ENCODE assay signal across 17 cellular contexts in the genomic region with DNA sequence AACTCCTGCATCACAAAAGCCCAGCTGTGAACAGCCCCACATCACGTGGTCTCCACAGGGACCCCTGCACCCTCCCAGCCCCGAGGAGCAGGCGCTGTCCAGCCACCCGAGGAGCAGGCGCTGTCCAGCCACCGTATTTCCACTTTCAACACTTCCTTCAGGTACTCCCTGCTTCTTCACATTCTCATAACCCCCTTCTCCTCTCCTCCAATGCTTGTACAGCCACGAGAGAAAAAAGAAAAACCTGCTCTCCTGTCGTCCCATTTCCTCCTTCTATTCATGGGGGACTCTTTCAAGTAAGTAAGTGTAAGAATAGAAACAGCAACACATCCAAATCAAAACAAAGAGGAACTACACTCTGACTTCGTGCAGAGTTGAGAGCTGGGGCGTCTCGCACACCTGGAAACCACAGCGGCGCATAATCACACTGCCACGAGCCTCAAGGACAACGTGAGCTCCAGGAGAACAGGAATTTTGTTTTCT. TPM values are rescaled to one million over a fixed set of nuclear protein-coding genes. Genes with fewer than 3 reads are reported as not detected.
DNase-seq lines count a peak whose midpoint lies in the region; ATAC-seq, FAIRE-seq and TF ChIP-seq lines count a peak whose summit lies in the region.
"Had no signal": no experiment of that assay in that cellular context is flagged by ENCODE, and none has a peak within 500 bp of the region (broad histone marks: within the 10 kb centered on the region; RNA-seq: fewer than 3 reads in every experiment).

No MANE protein-coding gene starts in this region.

- CTCF ChIA-PET in SK-N-SH (lab: Yijun Ruan, JAX) (interaction anchor here (3.3 kb wide), 1 partner anchor 11 kb away, joined by 12 read pairs; a partner anchor contains a TSS), K562 (lab: Yijun Ruan, JAX; ENCODE audit: low intra/inter-chr PET ratio) (no interaction called here)

- H4K20me1 ChIP-seq in SK-N-SH (ENCODE audit: insufficient read depth) (peaks cover 98% of the 10 kb centered on the region), K562 (replicated peaks; ENCODE audit: control insufficient read depth, insufficient read depth, low read length) (no peaks in the 10 kb centered on the region)

- no peaks in the 10 kb centered on the region for H3K9me3 ChIP-seq in SK-N-SH
- H3K9me3 ChIP-seq in K562 (replicated peaks; ENCODE audit: control insufficient read depth, insufficient read depth, low read depth, low read length): no peaks in the 10 kb centered on the region
- peaks cover 0 to 9% (median 2%) of the 10 kb centered on the region in 8 donors for H3K9me3 ChIP-seq in spleen
- H3K9me3 ChIP-seq: gastrocnemius medialis had no signal

- FAIRE-seq in K562 (lab: Jason Lieb, UNC): no peak
- FAIRE-seq: A204.1 had no signal

- intact Hi-C loops in K562 (cut with micrococcal nuclease) (no loop called here), spleen (cut with DNase I; ENCODE audit: low total_unique reads) (no loop called here)

- in situ Hi-C loops in K562 (cut with MboI): no loop called here

- H3K4me1 ChIP-seq in SK-N-SH (ENCODE audit: control insufficient read depth in 1 of 2, insufficient read depth in 2 of 2, low read depth in 1 of 2, low read length in 1 of 2) (peaks cover 0 to 6% of the 10 kb centered on the region in 2 experiments; a peak in 1 of 4 replicates), K562 (replicated peaks in 1 of 2; ENCODE audit: control insufficient read depth in 2 of 2, insufficient read depth in 2 of 2, low read length in 2 of 2) (peaks cover 0 to 5% of the 10 kb centered on the region in 2 experiments; a peak in 3 of 5 replicates), spleen (peaks cover 3 to 48% (median 36%) of the 10 kb centered on the region in 6 donors)

- H3K4me2 ChIP-seq in SK-N-SH (no peak overlapping the region), K562 (ENCODE audit: insufficient read depth, low read length) (no peak overlapping the region)

- H3K27ac ChIP-seq in SK-N-SH (ENCODE audit: low read depth in 2 of 2, low read length in 1 of 2): no peak overlapping the region
- H3K27ac ChIP-seq in K562 (ENCODE audit: extremely low read depth, low read depth, low read length): no peak overlapping the region
- peak overlapping the region in 1 of 8 donors; percentile 21 for H3K27ac ChIP-seq in spleen

- H2AFZ ChIP-seq in SK-N-SH (ENCODE audit: low read depth): no peak overlapping the region
- no peak overlapping the region for H2AFZ ChIP-seq in K562 (ENCODE audit: low read depth, low read length)

- DNase-seq in SK-N-SH: no peak
- DNase-seq in K562 (ENCODE audit: extremely low read depth in 1 of 4, low spot score in 3 of 4): no peak
- peak; percentile 64 for DNase-seq in spleen
- DNase-seq in HPDE6-E6E7 (ENCODE audit: extremely low spot score): no peak
- DNase-seq in activated naive CD4-positive, alpha-beta T cell treated with anti-CD3 and anti-CD28 coated beads, Interleukin-2, amount 50 U/mL, for 16 hours: no peak
- DNase-seq: activated CD4-positive, alpha-beta T cell treated with anti-CD3 and anti-CD28 coated beads, Interleukin-2, amount 10 ng/mL, durations not matched to agents 7 days and 5 days; activated naive CD4-positive, alpha-beta T cell treated with Interleukin-2 at 50 U/mL for 16 hours; DMS79; gastrocnemius medialis; HCEC 1CT; NCI-H82; stimulated activated CD4-positive, alpha-beta T cell treated with anti-CD3 and anti-CD28 coated beads, Interleukin-1b, Interleukin-23, amount 100 ng/mL, for 48 hours had no signal

- H3K9ac ChIP-seq in SK-N-SH: no peak overlapping the region
- H3K9ac ChIP-seq in K562 (ENCODE audit: insufficient read depth in 1 of 2, low read depth in 2 of 2, low read length in 2 of 2): no peak overlapping the region; a peak in 1 of 4 replicates

- no peak for ATAC-seq in SK-N-SH treated with all-trans-retinoic acid at 6 μM for 48 hours
- peak; percentile 48 for ATAC-seq in HG02870 (IDR thresholded peaks at IDR 0.05; ENCODE audit: unreplicated experiment)
- ATAC-seq in K562: no peak
- no peak for ATAC-seq in GM18519 (IDR thresholded peaks at IDR 0.05; ENCODE audit: low FRiP score, unreplicated experiment)
- ATAC-seq: gastrocnemius medialis had no signal

- POLR2A ChIA-PET in SK-N-SH (lab: Yijun Ruan, JAX) (no interaction called here), K562 (lab: Yijun Ruan, JAX) (interaction anchor here (0.7 kb wide), 1 partner anchor 18 kb away, joined by 4 read pairs; no protein-coding TSS in a partner anchor)

- TF ChIP-seq EP300 in SK-N-SH (IDR thresholded peaks at IDR 0.05; ENCODE audit: borderline replicate concordance in 1 of 2, low read depth in 1 of 2, low read length in 1 of 2) (no peak), K562 (IDR thresholded peaks at IDR 0.05; ENCODE audit: low read length) (no peak)

- no peak for TF ChIP-seq CTCF in SK-N-SH (IDR thresholded peaks at IDR 0.05)
- TF ChIP-seq CTCF in K562 (IDR thresholded peaks at IDR 0.05 in 2 of 3, conservative IDR thresholded peaks at IDR 0.05 in 1 of 3; ENCODE audit: insufficient read depth in 2 of 3, low read depth in 1 of 3, low read length in 3 of 3): no peak
- no peak for TF ChIP-seq CTCF in spleen (IDR thresholded peaks at IDR 0.05 in 8 of 11, conservative IDR thresholded peaks at IDR 0.05 in 3 of 11)

- H3K9me2 ChIP-seq in SK-N-SH: no peaks in the 10 kb centered on the region

- no peaks in the 10 kb centered on the region for H3F3A ChIP-seq in SK-N-SH (replicated peaks; ENCODE audit: insufficient read depth)

- H3K36me3 ChIP-seq in SK-N-SH (replicated peaks in 1 of 2; ENCODE audit: control insufficient read depth in 1 of 2, insufficient read depth in 2 of 2, low read length in 1 of 2) (peaks cover 7 to 22% of the 10 kb centered on the region in 2 experiments), K562 (ENCODE audit: control insufficient read depth, insufficient read depth, low read length) (no peaks in the 10 kb centered on the region), spleen (peaks cover 0 to 19% (median 5%) of the 10 kb centered on the region in 6 donors)
- H3K36me3 ChIP-seq: gastrocnemius medialis had no signal

- H3K4me3 ChIP-seq in SK-N-SH (ENCODE audit: low read depth in 2 of 2, low read length in 1 of 2) (no peak overlapping the region), K562 (no peak overlapping the region), spleen (peak overlapping the region in 1 of 8 donors; percentile 24)
- H3K4me3 ChIP-seq: gastrocnemius medialis had no signal

- no peaks in the 10 kb centered on the region for H3K9me1 ChIP-seq in K562 (ENCODE audit: control insufficient read depth, insufficient read depth, low read length)

- TF ChIP-seq RAD21 in SK-N-SH (IDR thresholded peaks at IDR 0.05; ENCODE audit: low read length) (no peak), K562 (CRISPR knock-in tag; conservative IDR thresholded peaks at IDR 0.05 in 1 of 2, IDR thresholded peaks at IDR 0.05 in 1 of 2) (no peak)

- TF ChIP-seq POLR2A in K562 (conservative IDR thresholded peaks at IDR 0.05): no peak
- TF ChIP-seq POLR2A in spleen (IDR thresholded peaks at IDR 0.05): no peak

- WGBS in SK-N-SH (ENCODE audit: low lambda C conversion rate): 91% methylated on average over 15 of the region's 15 CpGs
- 39% methylated on average over 10 of the region's 15 CpGs for WGBS in K562 (ENCODE audit: insufficient coverage, low coverage, missing lambda C conversion rate)
- 7 to 16% (median 11%) methylated on average over 15 of the region's 15 CpGs for WGBS in spleen, 5 donors

- H3K27me3 ChIP-seq in SK-N-SH (ENCODE audit: insufficient read depth) (no peaks in the 10 kb centered on the region), K562 (ENCODE audit: control insufficient read depth in 2 of 2, insufficient read depth in 2 of 2, low read length in 2 of 2) (no peaks in the 10 kb centered on the region), spleen (replicated peaks in 1 of 7) (no peaks in the 10 kb centered on the region)
- H3K27me3 ChIP-seq: gastrocnemius medialis had no signal

- H3K79me2 ChIP-seq in SK-N-SH (ENCODE audit: insufficient read depth) (peaks cover 100% of the 10 kb centered on the region), K562 (ENCODE audit: control insufficient read depth, insufficient read depth, low read length) (peaks cover 16% of the 10 kb centered on the region; the same call in 2 of the 3 replicates)

- no TSS peak for BruUV-seq in K562 (replicated peaks; lab: Mats Ljungman, UMichigan)

RNA-seq across cellular contexts. Expression of a gene that starts 11.9 kb away (rescaled TPM):
- polyA plus RNA-seq in SK-N-SH (2012; rRNA removed) (59.7 and 61.6 TPM in 2 replicates), K562 (2011; rRNA removed) (19.5 and 22.9 TPM in 2 replicates), K562 (2014; fragmentation: Illumina TruSeq; extraction: Trizol) (16.5 and 17.0 TPM in 2 replicates), K562 (2014; fragmentation: Nextera tagmentation; extraction: Ambion mirVana) (under 1 TPM; 0.07 to 0.25 TPM), K562 (2014; rRNA removed) (13.9 and 15.0 TPM in 2 replicates), spleen (10 to 100 TPM in 2 of 3 donors, 1 to 10 TPM in 1; 6.4 to 22.6 (median 10.1) TPM)
- 30.0 and 41.9 TPM in 2 replicates for polyA plus RNA-seq in SK-N-SH (2012; cell fraction: cytosol; rRNA removed)
- polyA plus RNA-seq in SK-N-SH (2012; cell fraction: nucleus; rRNA removed): 160 and 189 TPM in 2 replicates
- 119 and 196 TPM in 2 replicates for total RNA-seq in K562 (2011; cell fraction: chromatin; rRNA removed; ENCODE audit: low replicate concordance)
- total RNA-seq in K562 (2011; cell fraction: nucleolus; rRNA removed): 64.6 and 73.0 TPM in 2 replicates
- 59.7 and 71.4 TPM in 2 replicates for total RNA-seq in K562 (2011; cell fraction: nucleoplasm; rRNA removed)
- total RNA-seq in K562 (2014; rRNA removed) (12.6 and 15.1 TPM in 2 replicates), K562 (2014; rRNA removed; fragmentation: Illumina TruSeq; extraction: Trizol) (8.8 and 9.0 TPM in 2 replicates), K562 (2015; rRNA removed; fragmentation: Illumina TruSeq; extraction: Trizol) (8.7 and 9.7 TPM in 2 replicates), K562 (2021) (19.6 and 24.3 TPM in 2 replicates), spleen (10 to 100 TPM; 40.2 to 94.5 (median 79.6) TPM)
- 11.9 and 18.9 TPM in 2 replicates for polyA plus RNA-seq in K562 (2011; cell fraction: cytosol; rRNA removed)
- 48.6 and 73.5 TPM in 2 replicates for polyA plus RNA-seq in K562 (2011; cell fraction: nucleus; rRNA removed)
- 17.6 and 18.7 TPM in 2 replicates for polyA plus RNA-seq in K562 (2012)
- polyA minus RNA-seq in K562 (2011; rRNA and poly(A)+ RNA removed): 18.5 and 26.6 TPM in 2 replicates
- 21.0 and 21.4 TPM in 2 replicates for polyA minus RNA-seq in K562 (2011; cell fraction: cytosol; rRNA and poly(A)+ RNA removed)
- 22.5 and 33.5 TPM in 2 replicates for polyA minus RNA-seq in K562 (2011; cell fraction: nucleus; rRNA and poly(A)+ RNA removed)

RNA-seq across cellular contexts. Expression of a gene that starts 38.6 kb away (rescaled TPM):
- polyA plus RNA-seq in SK-N-SH (2012; rRNA removed): not detected in 2 replicates
- not detected in 2 replicates for polyA plus RNA-seq in SK-N-SH (2012; cell fraction: cytosol; rRNA removed)
- not detected in 2 replicates for polyA plus RNA-seq in SK-N-SH (2012; cell fraction: nucleus; rRNA removed)
- not detected in 2 replicates for total RNA-seq in K562 (2011; cell fraction: chromatin; rRNA removed; ENCODE audit: low replicate concordance)
- total RNA-seq in K562 (2011; cell fraction: nucleolus; rRNA removed): not detected in 2 replicates
- total RNA-seq in K562 (2011; cell fraction: nucleoplasm; rRNA removed): not detected in 2 replicates
- total RNA-seq in K562 (2014; rRNA removed): not detected in 2 replicates
- total RNA-seq in K562 (2014; rRNA removed; fragmentation: Illumina TruSeq; extraction: Trizol): not detected in 2 replicates
- not detected in 2 replicates for total RNA-seq in K562 (2015; rRNA removed; fragmentation: Illumina TruSeq; extraction: Trizol)
- not detected in 2 replicates for total RNA-seq in K562 (2021)
- polyA plus RNA-seq in K562 (2011; rRNA removed): not detected in 2 replicates
- 0.30 TPM in 1 of 2 replicates, not detected in the other for polyA plus RNA-seq in K562 (2011; cell fraction: cytosol; rRNA removed)
- not detected in 2 replicates for polyA plus RNA-seq in K562 (2011; cell fraction: nucleus; rRNA removed)
- polyA plus RNA-seq in K562 (2012): not detected in 2 replicates
- polyA plus RNA-seq in K562 (2014; fragmentation: Illumina TruSeq; extraction: Trizol): not detected in 2 replicates
- not detected for polyA plus RNA-seq in K562 (2014; fragmentation: Nextera tagmentation; extraction: Ambion mirVana)
- not detected in 2 replicates for polyA plus RNA-seq in K562 (2014; rRNA removed)
- not detected in 2 replicates for polyA minus RNA-seq in K562 (2011; rRNA and poly(A)+ RNA removed)
- polyA minus RNA-seq in K562 (2011; cell fraction: cytosol; rRNA and poly(A)+ RNA removed): not detected in 2 replicates
- not detected in 2 replicates for polyA minus RNA-seq in K562 (2011; cell fraction: nucleus; rRNA and poly(A)+ RNA removed)
- not detected for total RNA-seq in spleen
- polyA plus RNA-seq in spleen: under 1 TPM in 2 of 3 donors, not detected in 1; 0.52 to 0.55 TPM
- total RNA-seq: activated CD4-positive, alpha-beta T cell treated with anti-CD3 and anti-CD28 coated beads, Interleukin-2, amount 10 ng/mL, durations not matched to agents 7 days and 5 days; gastrocnemius medialis; M059J had no signal

RNA-seq across cellular contexts. Expression of a gene that starts 49.1 kb away (rescaled TPM):
- 0.21 and 0.46 TPM in 2 replicates for polyA plus RNA-seq in SK-N-SH (2012; rRNA removed)
- 0.04 and 0.08 TPM in 2 replicates for polyA plus RNA-seq in SK-N-SH (2012; cell fraction: cytosol; rRNA removed)
- polyA plus RNA-seq in SK-N-SH (2012; cell fraction: nucleus; rRNA removed): 0.72 and 0.73 TPM in 2 replicates
- 7.7 and 24.3 TPM in 2 replicates for total RNA-seq in K562 (2011; cell fraction: chromatin; rRNA removed; ENCODE audit: low replicate concordance)
- total RNA-seq in K562 (2011; cell fraction: nucleolus; rRNA removed): 22.4 and 23.0 TPM in 2 replicates
- total RNA-seq in K562 (2011; cell fraction: nucleoplasm; rRNA removed): 13.8 and 17.9 TPM in 2 replicates
- total RNA-seq in K562 (2014; rRNA removed): 3.5 and 5.6 TPM in 2 replicates
- 0.33 TPM in 1 of 2 replicates, not detected in the other for total RNA-seq in K562 (2014; rRNA removed; fragmentation: Illumina TruSeq; extraction: Trizol)
- 0.83 and 1.6 TPM in 2 replicates for total RNA-seq in K562 (2015; rRNA removed; fragmentation: Illumina TruSeq; extraction: Trizol)
- 5.4 and 6.7 TPM in 2 replicates for total RNA-seq in K562 (2021)
- 1.1 and 2.0 TPM in 2 replicates for polyA plus RNA-seq in K562 (2011; rRNA removed)
- 1.6 and 3.7 TPM in 2 replicates for polyA plus RNA-seq in K562 (2011; cell fraction: cytosol; rRNA removed)
- polyA plus RNA-seq in K562 (2011; cell fraction: nucleus; rRNA removed): 8.4 and 18.9 TPM in 2 replicates
- 1.8 and 2.2 TPM in 2 replicates for polyA plus RNA-seq in K562 (2012)
- polyA plus RNA-seq in K562 (2014; fragmentation: Illumina TruSeq; extraction: Trizol): 0.25 and 0.97 TPM in 2 replicates
- polyA plus RNA-seq in K562 (2014; fragmentation: Nextera tagmentation; extraction: Ambion mirVana): under 1 TPM in 1 of 2 experiments, not detected in 1; 0.10 TPM
- 6.2 and 11.7 TPM in 2 replicates for polyA plus RNA-seq in K562 (2014; rRNA removed)
- polyA minus RNA-seq in K562 (2011; rRNA and poly(A)+ RNA removed): 0.21 TPM in 1 of 2 replicates, not detected in the other
- polyA minus RNA-seq in K562 (2011; cell fraction: cytosol; rRNA and poly(A)+ RNA removed): 2.5 and 2.9 TPM in 2 replicates
- 3.1 and 5.0 TPM in 2 replicates for polyA minus RNA-seq in K562 (2011; cell fraction: nucleus; rRNA and poly(A)+ RNA removed)
- total RNA-seq in spleen: 10 to 100 TPM in 4 of 7 donors, 1 to 10 TPM in 3; 2.0 to 30.0 (median 10.5) TPM
- polyA plus RNA-seq in spleen: 10 to 100 TPM; 18.5 to 39.2 (median 25.4) TPM
- total RNA-seq: activated CD4-positive, alpha-beta T cell treated with anti-CD3 and anti-CD28 coated beads, Interleukin-2, amount 10 ng/mL, durations not matched to agents 7 days and 5 days; M059J had no signal
